In the genomic region with DNA sequence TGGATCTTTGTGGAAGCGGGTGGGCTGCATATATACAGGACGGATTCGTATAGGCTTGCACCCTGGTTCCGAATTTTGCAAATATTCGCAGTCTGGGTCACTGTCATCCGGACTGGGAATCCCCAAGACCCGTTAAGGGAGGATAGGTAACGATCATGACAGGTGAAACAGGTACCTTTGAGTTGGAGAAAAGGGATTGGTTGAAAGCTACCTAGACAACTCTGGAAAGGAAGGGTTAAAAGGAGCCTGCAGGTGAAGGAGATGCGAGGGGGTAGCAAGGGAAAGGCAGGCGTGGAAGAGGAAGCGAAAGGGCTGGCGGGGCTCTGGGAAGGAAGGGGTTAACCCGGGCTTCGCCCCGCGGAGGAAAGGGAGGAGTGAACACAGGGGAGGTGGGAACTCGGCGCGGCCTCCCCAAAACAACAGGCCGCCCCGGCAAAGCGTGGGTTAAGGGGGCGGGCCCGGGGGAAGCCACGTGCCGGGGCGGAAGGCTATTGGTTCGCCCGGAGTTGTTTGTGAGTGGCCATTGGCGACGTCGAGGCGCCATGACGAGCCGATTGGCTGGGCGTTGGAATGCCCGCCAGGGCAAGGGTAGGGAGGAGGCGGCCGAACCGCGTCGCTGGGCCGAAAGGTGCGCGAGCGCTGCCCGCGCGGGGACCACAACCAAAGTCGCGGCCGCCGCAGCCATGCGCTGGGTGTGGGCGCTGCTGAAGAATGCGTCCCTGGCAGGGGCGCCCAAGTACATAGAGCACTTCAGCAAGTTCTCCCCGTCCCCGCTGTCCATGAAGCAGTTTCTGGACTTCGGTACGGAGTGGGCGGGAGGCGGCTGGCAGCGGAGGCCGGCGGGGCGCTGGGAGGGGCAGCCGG, we compare ENCODE assay signal across 8 cellular contexts. TPM values are rescaled to one million over a fixed set of nuclear protein-coding genes. Genes with fewer than 3 reads are reported as not detected.
DNase-seq lines count a peak whose midpoint lies in the region; ATAC-seq and TF ChIP-seq lines count a peak whose summit lies in the region.

PDK2 (plus strand) TSS at position 599 of the 864 bp plus-strand sequence; CDS start at position 684, 85 bp downstream.

- peak within 1 kb of the TSS; percentile 91 to 98 for H3K9ac ChIP-seq in duodenal mucosa (ENCODE audit: low read depth in 1 of 2, low read length in 2 of 2)

- TF ChIP-seq CTCF in CD4-positive, alpha-beta T cell (IDR thresholded peaks at IDR 0.05), result no peak
- no peak for TF ChIP-seq CTCF in activated CD8-positive, alpha-beta T cell treated with anti-CD3 and anti-CD28 coated beads for 36 hours (IDR thresholded peaks at IDR 0.05)
- TF ChIP-seq CTCF in lower leg skin (IDR thresholded peaks at IDR 0.05), result no peak

- DNase-seq in CD4-positive, alpha-beta T cell, result peak; percentile 90 to 97 (median 95)
- DNase-seq in HK-2 (ENCODE audit: unreplicated experiment) (peak; percentile 95), NCI-H82 treated with DMSO at 0.1 percent for 48 hours (lab: John Stamatoyannopoulos, UW; ENCODE audit: unreplicated experiment) (peak; percentile 70), lower leg skin (ENCODE audit: low spot score in 2 of 2) (peak; percentile 97 to 99)
- peak; percentile 95 for DNase-seq in activated CD8-positive, alpha-beta T cell treated with anti-CD3 and anti-CD28 coated beads for 36 hours
- DNase-seq in stimulated activated CD4-positive, alpha-beta T cell treated with anti-CD3 and anti-CD28 coated beads, Interleukin-4, amount 100 ng/mL, for 4 hours, result peak; percentile 93 to 95

- H3K9me3 Mint-ChIP-seq in CD4-positive, alpha-beta T cell, result no peaks in the 10 kb centered on the region
- no peaks in the 10 kb centered on the region for H3K9me3 Mint-ChIP-seq in activated CD8-positive, alpha-beta T cell treated with anti-CD3 and anti-CD28 coated beads for 36 hours

- H3K4me3 ChIP-seq in duodenal mucosa (ENCODE audit: low read depth in 1 of 2, low read length in 2 of 2) (peak within 1 kb of the TSS; percentile 95 to 96), lower leg skin (ENCODE audit: low read depth, poor library complexity, severe bottlenecking) (peak within 1 kb of the TSS; percentile 91)

- 0% methylated on average over 53 to 68 of the region's 68 CpGs for WGBS in lower leg skin, 2 donors

- CTCF ChIA-PET in CD4-positive, alpha-beta T cell (lab: Charles Lee), result interaction anchor here (0.6 to 2.0 kb wide), 26 partner anchors 8 to 687 kb away, joined by 3 to 17 read pairs (median 6); partner anchors contain the start of genes ITGA3, LRRC59 and SAMD14
- CTCF ChIA-PET in activated CD8-positive, alpha-beta T cell treated with anti-CD3 and anti-CD28 coated beads for 36 hours (lab: Charles Lee), result interaction anchor here (0.7 to 5.2 kb wide), 61 partner anchors 9 to 389 kb away, joined by 3 to 69 read pairs (median 6); partner anchors contain the start of genes COL1A1, ITGA3, PPP1R9B and SAMD14

- H3K27me3 ChIP-seq in CD4-positive, alpha-beta T cell (ENCODE audit: control insufficient read depth, insufficient read depth, low read length), result no peaks in the 10 kb centered on the region
- no peaks in the 10 kb centered on the region for H3K27me3 ChIP-seq in duodenal mucosa (ENCODE audit: control insufficient read depth in 1 of 2, insufficient read depth in 2 of 2, low read length in 2 of 2)

- peak within 1 kb of the TSS; percentile 96 for H3K4me3 Mint-ChIP-seq in CD4-positive, alpha-beta T cell
- H3K4me3 Mint-ChIP-seq in activated CD8-positive, alpha-beta T cell treated with anti-CD3 and anti-CD28 coated beads for 36 hours, result peak within 1 kb of the TSS; percentile 89

- TF ChIP-seq POLR2A in lower leg skin (IDR thresholded peaks at IDR 0.05), result no peak

- H3K27me3 Mint-ChIP-seq in CD4-positive, alpha-beta T cell, result no peaks in the 10 kb centered on the region
- no peaks in the 10 kb centered on the region for H3K27me3 Mint-ChIP-seq in activated CD8-positive, alpha-beta T cell treated with anti-CD3 and anti-CD28 coated beads for 36 hours

- peaks cover 30% of the 10 kb centered on the region for H3K36me3 Mint-ChIP-seq in CD4-positive, alpha-beta T cell (ENCODE audit: low read depth)
- H3K36me3 Mint-ChIP-seq in activated CD8-positive, alpha-beta T cell treated with anti-CD3 and anti-CD28 coated beads for 36 hours (ENCODE audit: low read depth), result no peaks in the 10 kb centered on the region

- intact Hi-C loops in CD4-positive, alpha-beta T cell (cut with DNase I, micrococcal nuclease), result loop anchor here (1.0 to 10.0 kb wide), 7 partner anchors 38 to 390 kb away; partner anchors contain the start of genes ITGA3 (in 1 of the 2), PPP1R9B (in 1 of the 2), SLC35B1 (in 1 of the 2) and TMEM92 (in 1 of the 2)
- intact Hi-C loops in activated CD8-positive, alpha-beta T cell treated with anti-CD3 and anti-CD28 coated beads for 36 hours (cut with micrococcal nuclease), result no loop called here
- intact Hi-C loops in lower leg skin (cut with DNase I; ENCODE audit: low total_unique reads), result no loop called here

- ATAC-seq in CD4-positive, alpha-beta T cell (ENCODE audit: poor library complexity), result peak; percentile 93
- peak; percentile 89 for ATAC-seq in GM19455 (IDR thresholded peaks at IDR 0.05; ENCODE audit: unreplicated experiment)
- peak; percentile 93 for ATAC-seq in activated CD8-positive, alpha-beta T cell treated with anti-CD3 and anti-CD28 coated beads for 36 hours

- H3K36me3 ChIP-seq in duodenal mucosa (ENCODE audit: control insufficient read depth in 1 of 2, insufficient read depth in 2 of 2, low read length in 2 of 2), result peaks cover 14 to 24% of the 10 kb centered on the region in 2 donors

- POLR2A ChIA-PET in CD4-positive, alpha-beta T cell (lab: Charles Lee), result interaction anchor here (0.8 to 1.5 kb wide), 17 partner anchors 9 to 1203 kb away, joined by 3 to 14 read pairs (median 4); partner anchors contain the start of genes ATP5MC1, ITGA3, PPP1R9B and XYLT2
- POLR2A ChIA-PET in activated CD8-positive, alpha-beta T cell treated with anti-CD3 and anti-CD28 coated beads for 36 hours (lab: Charles Lee), result interaction anchor here (0.7 to 2.1 kb wide), 10 partner anchors 9 to 76 kb away, joined by 3 to 7 read pairs (median 4); partner anchors contain the start of gene ITGA3

- peaks cover 34% of the 10 kb centered on the region for H3K4me1 Mint-ChIP-seq in CD4-positive, alpha-beta T cell (ENCODE audit: low read depth)
- H3K4me1 Mint-ChIP-seq in activated CD8-positive, alpha-beta T cell treated with anti-CD3 and anti-CD28 coated beads for 36 hours (ENCODE audit: low read depth), result peaks cover 26% of the 10 kb centered on the region

- H3K4me1 ChIP-seq in duodenal mucosa (ENCODE audit: control insufficient read depth in 1 of 2, insufficient read depth in 2 of 2, low read length in 2 of 2), result peaks cover 44 to 48% of the 10 kb centered on the region in 2 donors

- peak within 1 kb of the TSS; percentile 88 for H3K27ac Mint-ChIP-seq in CD4-positive, alpha-beta T cell
- H3K27ac Mint-ChIP-seq in activated CD8-positive, alpha-beta T cell treated with anti-CD3 and anti-CD28 coated beads for 36 hours, result peak within 1 kb of the TSS; percentile 90

- no peaks in the 10 kb centered on the region for H3K9me3 ChIP-seq in CD4-positive, alpha-beta T cell (ENCODE audit: control insufficient read depth, low read length)
- H3K9me3 ChIP-seq in duodenal mucosa (ENCODE audit: control insufficient read depth in 1 of 2, low read length in 2 of 2), result no peaks in the 10 kb centered on the region

- peak within 1 kb of the TSS; percentile 83 for H3K27ac ChIP-seq in CD4-positive, alpha-beta T cell (ENCODE audit: low read depth, low read length)
- H3K27ac ChIP-seq in duodenal mucosa (ENCODE audit: low read depth, low read length), result peak within 1 kb of the TSS; percentile 76

RNA-seq across cellular contexts. Expression of gene PDK2, which starts in this region (rescaled TPM):
- total RNA-seq in CD4-positive, alpha-beta T cell, result 10 to 100 TPM in 1 of 2 experiments, 1 to 10 TPM in 1; 8.7 to 10.1 TPM
- 1 to 10 TPM; 6.0 to 7.7 TPM for total RNA-seq in activated CD8-positive, alpha-beta T cell treated with anti-CD3 and anti-CD28 coated beads for 36 hours
- total RNA-seq in lower leg skin, result 10 to 100 TPM; 35.6 to 86.6 (median 57.0) TPM

Comparison
In these comparisons a context has a peak if more than half of its experiments do, and no peak if none do; other contexts are left out.
1. Peak in every context shown above with its lines: DNase-seq, ATAC-seq, H3K4me3 ChIP-seq and H3K27ac ChIP-seq.
2. intact Hi-C loops: an anchor here in CD4-positive, alpha-beta T cell (1.0 to 10.0 kb wide); none called in activated CD8-positive, alpha-beta T cell treated with anti-CD3 and anti-CD28 coated beads for 36 hours and lower leg skin.